Comparison of ENCODE assay signal across 8 cellular contexts in the genomic region with DNA sequence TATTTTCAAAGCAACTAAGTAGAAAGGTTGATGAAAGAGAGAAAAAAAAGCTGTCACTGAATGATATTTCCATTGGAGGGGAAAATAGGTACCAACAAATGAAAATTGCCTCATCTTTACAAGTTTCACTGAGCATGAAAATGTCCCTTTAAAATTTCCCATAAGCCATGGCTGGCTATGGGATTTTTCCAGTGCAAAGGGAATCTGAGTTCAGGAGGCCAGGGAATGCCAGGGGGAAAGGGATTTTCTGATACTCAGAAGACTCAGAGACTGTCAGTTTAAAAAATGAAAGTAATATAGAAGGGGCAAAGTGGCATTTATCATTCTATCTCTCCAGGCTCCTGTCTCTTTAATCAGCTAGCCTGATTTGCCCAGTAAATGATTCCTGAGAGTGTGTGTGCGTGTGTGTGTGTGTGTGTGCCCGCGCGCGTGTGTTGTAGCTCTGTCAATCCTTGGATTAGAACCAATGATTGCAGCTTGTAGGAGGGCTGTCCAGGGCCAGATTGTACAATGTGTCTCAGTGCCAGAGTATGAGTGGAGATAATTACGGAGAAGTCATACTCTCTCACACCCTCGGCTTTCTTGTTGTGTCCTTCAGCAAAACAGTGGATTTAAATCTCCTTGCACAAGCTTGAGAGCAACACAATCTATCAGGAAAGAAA. TPM values are rescaled to one million over a fixed set of nuclear protein-coding genes. Genes with fewer than 3 reads are reported as not detected.
DNase-seq lines count a peak whose midpoint lies in the region; ATAC-seq and TF ChIP-seq lines count a peak whose summit lies in the region.

A gene (plus strand): TSS at position 526 of the 662 bp plus-strand sequence.

- H3K4me2 ChIP-seq in Loucy (ENCODE audit: low read depth, low read length, poor library complexity, severe bottlenecking): peak within 1 kb of the TSS; percentile 52

- H3K79me2 ChIP-seq in Loucy (ENCODE audit: insufficient read depth, low read length): no peaks in the 10 kb centered on the region

- H3K9ac ChIP-seq in Loucy (ENCODE audit: low read depth, low read length, poor library complexity, severe bottlenecking) (no peak within 1 kb of the TSS), colonic mucosa (ENCODE audit: low read depth in 2 of 2, low read length in 2 of 2) (no peak within 1 kb of the TSS), subcutaneous abdominal adipose tissue (ENCODE audit: low read length in 5 of 5) (peak within 1 kb of the TSS; percentile 21 to 61 (median 48))

- peak; percentile 97 for ATAC-seq in left colon
- ATAC-seq in stimulated activated effector memory CD8-positive, alpha-beta T cell treated with anti-CD3 and anti-CD28 coated beads, Interleukin-12 subunit alpha, Interleukin-12 subunit beta, amount 100 ng/mL, for 72 hours: no peak

- H3K27ac ChIP-seq in colonic mucosa: no peak within 1 kb of the TSS
- H3K27ac ChIP-seq in subcutaneous abdominal adipose tissue (ENCODE audit: low read depth, low read length): peak within 1 kb of the TSS; percentile 32
- H3K27ac ChIP-seq in brain microvascular endothelial cell: no peak within 1 kb of the TSS

- no peaks in the 10 kb centered on the region for H3K4me1 ChIP-seq in Loucy (ENCODE audit: insufficient read depth, low read length, poor library complexity, severe bottlenecking)
- H3K4me1 ChIP-seq in colonic mucosa: no peaks in the 10 kb centered on the region
- peaks cover 3 to 41% (median 37%) of the 10 kb centered on the region in 5 donors for H3K4me1 ChIP-seq in subcutaneous abdominal adipose tissue (ENCODE audit: control insufficient read depth in 5 of 5, insufficient read depth in 5 of 5, low read length in 5 of 5)

- in situ Hi-C loops in brain microvascular endothelial cell (cut with HindIII; ENCODE audit: low pct_ligation_motif_present, low sequenced_read_pairs): no loop called here

- DNase-seq in colonic mucosa: peak; percentile 59
- peak; percentile 59 to 65 for DNase-seq in left colon
- DNase-seq in brain microvascular endothelial cell: no peak
- DNase-seq in NK-92 (lab: John Stamatoyannopoulos, UW; ENCODE audit: unreplicated experiment): no peak
- DNase-seq in activated CD4-positive, alpha-beta T cell treated with anti-CD3 and anti-CD28 coated beads, Interleukin-2, amount 10 ng/mL, durations not matched to agents 7 days and 5 days: no peak
- DNase-seq in stimulated activated effector memory CD8-positive, alpha-beta T cell treated with anti-CD3 and anti-CD28 coated beads, Interleukin-12 subunit alpha, Interleukin-12 subunit beta, amount 100 ng/mL, for 72 hours (ENCODE audit: low spot score in 2 of 2): no peak

- H3K27ac Mint-ChIP-seq in activated CD4-positive, alpha-beta T cell treated with anti-CD3 and anti-CD28 coated beads, Interleukin-2, amount 10 ng/mL, durations not matched to agents 7 days and 5 days: no peak within 1 kb of the TSS
- H3K27ac Mint-ChIP-seq in stimulated activated effector memory CD8-positive, alpha-beta T cell treated with anti-CD3 and anti-CD28 coated beads, Interleukin-12 subunit alpha, Interleukin-12 subunit beta, amount 100 ng/mL, for 72 hours: no peak within 1 kb of the TSS

- CTCF ChIA-PET in activated CD4-positive, alpha-beta T cell treated with anti-CD3 and anti-CD28 coated beads, Interleukin-2, amount 10 ng/mL, durations not matched to agents 7 days and 5 days (lab: Charles Lee): no interaction called here

- H4K20me1 ChIP-seq in Loucy (ENCODE audit: insufficient read depth, low read length, poor library complexity, severe bottlenecking): no peaks in the 10 kb centered on the region

- H3K36me3 ChIP-seq in Loucy (ENCODE audit: insufficient read depth, low read length): no peaks in the 10 kb centered on the region
- no peaks in the 10 kb centered on the region for H3K36me3 ChIP-seq in colonic mucosa
- H3K36me3 ChIP-seq in subcutaneous abdominal adipose tissue (ENCODE audit: control insufficient read depth in 5 of 5, insufficient read depth in 5 of 5, low read length in 5 of 5): no peaks in the 10 kb centered on the region
- H3K36me3 ChIP-seq in brain microvascular endothelial cell (replicated peaks): no peaks in the 10 kb centered on the region

- H3K27me3 Mint-ChIP-seq in activated CD4-positive, alpha-beta T cell treated with anti-CD3 and anti-CD28 coated beads, Interleukin-2, amount 10 ng/mL, durations not matched to agents 7 days and 5 days: peaks cover 4% of the 10 kb centered on the region

- H3K9me2 ChIP-seq in Loucy (replicated peaks; ENCODE audit: low read depth, low read length): no peaks in the 10 kb centered on the region

- no peak within 1 kb of the TSS for H3K4me3 Mint-ChIP-seq in activated CD4-positive, alpha-beta T cell treated with anti-CD3 and anti-CD28 coated beads, Interleukin-2, amount 10 ng/mL, durations not matched to agents 7 days and 5 days
- H3K4me3 Mint-ChIP-seq in stimulated activated effector memory CD8-positive, alpha-beta T cell treated with anti-CD3 and anti-CD28 coated beads, Interleukin-12 subunit alpha, Interleukin-12 subunit beta, amount 100 ng/mL, for 72 hours: no peak within 1 kb of the TSS

- H3K36me3 Mint-ChIP-seq in activated CD4-positive, alpha-beta T cell treated with anti-CD3 and anti-CD28 coated beads, Interleukin-2, amount 10 ng/mL, durations not matched to agents 7 days and 5 days (ENCODE audit: low read depth): no peaks in the 10 kb centered on the region
- H3K36me3 Mint-ChIP-seq in stimulated activated effector memory CD8-positive, alpha-beta T cell treated with anti-CD3 and anti-CD28 coated beads, Interleukin-12 subunit alpha, Interleukin-12 subunit beta, amount 100 ng/mL, for 72 hours: no peaks in the 10 kb centered on the region

- POLR2A ChIA-PET in activated CD4-positive, alpha-beta T cell treated with anti-CD3 and anti-CD28 coated beads, Interleukin-2, amount 10 ng/mL, durations not matched to agents 7 days and 5 days (lab: Charles Lee): no interaction called here

- no peaks in the 10 kb centered on the region for H3K9me3 Mint-ChIP-seq in activated CD4-positive, alpha-beta T cell treated with anti-CD3 and anti-CD28 coated beads, Interleukin-2, amount 10 ng/mL, durations not matched to agents 7 days and 5 days
- no peaks in the 10 kb centered on the region for H3K9me3 Mint-ChIP-seq in stimulated activated effector memory CD8-positive, alpha-beta T cell treated with anti-CD3 and anti-CD28 coated beads, Interleukin-12 subunit alpha, Interleukin-12 subunit beta, amount 100 ng/mL, for 72 hours

- H3K9me3 ChIP-seq in Loucy (ENCODE audit: insufficient read depth, low read depth, low read length) (no peaks in the 10 kb centered on the region), colonic mucosa (no peaks in the 10 kb centered on the region), subcutaneous abdominal adipose tissue (ENCODE audit: control insufficient read depth in 5 of 5, low read length in 5 of 5) (no peaks in the 10 kb centered on the region)

- H3K4me3 ChIP-seq in Loucy (ENCODE audit: low read length, poor library complexity, severe bottlenecking): peak within 1 kb of the TSS; percentile 2
- no peak within 1 kb of the TSS for H3K4me3 ChIP-seq in colonic mucosa
- H3K4me3 ChIP-seq in subcutaneous abdominal adipose tissue (ENCODE audit: low read depth in 1 of 5, low read length in 5 of 5): peak within 1 kb of the TSS; percentile 53 to 93 (median 74)
- no peak within 1 kb of the TSS for H3K4me3 ChIP-seq in brain microvascular endothelial cell (ENCODE audit: low read depth, low read length)

- intact Hi-C loops in colonic mucosa (cut with DNase I): no loop called here
- intact Hi-C loops in left colon (cut with DNase I, micrococcal nuclease): no loop called here

- H3F3A ChIP-seq in Loucy (ENCODE audit: low read depth): no peaks in the 10 kb centered on the region

- no peaks in the 10 kb centered on the region for H3K4me1 Mint-ChIP-seq in activated CD4-positive, alpha-beta T cell treated with anti-CD3 and anti-CD28 coated beads, Interleukin-2, amount 10 ng/mL, durations not matched to agents 7 days and 5 days
- H3K4me1 Mint-ChIP-seq in stimulated activated effector memory CD8-positive, alpha-beta T cell treated with anti-CD3 and anti-CD28 coated beads, Interleukin-12 subunit alpha, Interleukin-12 subunit beta, amount 100 ng/mL, for 72 hours: no peaks in the 10 kb centered on the region

- no peak for TF ChIP-seq CTCF in Loucy (conservative IDR thresholded peaks at IDR 0.05; ENCODE audit: low read length)
- TF ChIP-seq CTCF in colonic mucosa (IDR thresholded peaks at IDR 0.05): no peak
- TF ChIP-seq CTCF in brain microvascular endothelial cell (IDR thresholded peaks at IDR 0.05; ENCODE audit: low read depth, low read length, missing control alignments): no peak

- H3K27me3 ChIP-seq in Loucy (ENCODE audit: insufficient read depth, low read length, poor library complexity, severe bottlenecking) (peaks cover 14% of the 10 kb centered on the region), colonic mucosa (peaks cover 7% of the 10 kb centered on the region), subcutaneous abdominal adipose tissue (ENCODE audit: control insufficient read depth in 5 of 5, insufficient read depth in 4 of 5, low read length in 5 of 5) (peaks cover 0 to 13% (median 0%) of the 10 kb centered on the region in 5 donors), brain microvascular endothelial cell (replicated peaks) (peaks cover 9% of the 10 kb centered on the region)

- H2AFZ ChIP-seq in Loucy (ENCODE audit: low read length): peak within 1 kb of the TSS; percentile 16; the same call in 1 of the 2 replicates

RNA-seq across cellular contexts. Expression of the gene that starts here (rescaled TPM):
- total RNA-seq in colonic mucosa (1 to 10 TPM; 1.6 to 2.8 TPM), left colon (1 to 10 TPM; 1.0 to 1.7 TPM)
- total RNA-seq in activated CD4-positive, alpha-beta T cell treated with anti-CD3 and anti-CD28 coated beads, Interleukin-2, amount 10 ng/mL, durations not matched to agents 7 days and 5 days: not detected

Comparison
In these comparisons a context has a peak if more than half of its experiments do, and no peak if none do; other contexts are left out.
1. H3K4me3 ChIP-seq: peak in Loucy (single experiment) and subcutaneous abdominal adipose tissue (5 of 5); none in colonic mucosa (single experiment) and brain microvascular endothelial cell (single experiment).
2. H3K9ac ChIP-seq: peak in subcutaneous abdominal adipose tissue (5 of 5); none in Loucy (single experiment) and colonic mucosa (0 of 2).
3. DNase-seq: peak in colonic mucosa (single experiment) and left colon (2 of 2); none in brain microvascular endothelial cell (single experiment), NK-92 (single experiment), activated CD4-positive, alpha-beta T cell treated with anti-CD3 and anti-CD28 coated beads, Interleukin-2, amount 10 ng/mL, durations not matched to agents 7 days and 5 days (single experiment) and stimulated activated effector memory CD8-positive, alpha-beta T cell treated with anti-CD3 and anti-CD28 coated beads, Interleukin-12 subunit alpha, Interleukin-12 subunit beta, amount 100 ng/mL, for 72 hours (0 of 2).